Comparison of ENCODE assay signal across 20 cellular contexts in genomic region chr21:40516336-40516735, GRCh38.
DNase-seq lines count a peak whose midpoint lies in the region; ATAC-seq and TF ChIP-seq lines count a peak whose summit lies in the region.
"Had no signal": no experiment of that assay in that cellular context is flagged by ENCODE, and none has a peak within 500 bp of the region (broad histone marks: within the 10 kb centered on the region; RNA-seq: fewer than 3 reads in every experiment).

No MANE protein-coding gene starts in this region.

- peak overlapping the region; percentile 34 to 91 (median 65) for H3K4me2 ChIP-seq in BLaER1 treated with 17β-estradiol and CSF1 and Interleukin-3, amounts not matched to agents 10 nM and 100 nM

- peak; percentile 3 to 82 for DNase-seq in HL-60 (ENCODE audit: low read depth in 1 of 2, low spot score in 1 of 2)
- peak; percentile 65 for DNase-seq in UCSD-AML1 (lab: John Stamatoyannopoulos, UW; ENCODE audit: unreplicated experiment)
- no peak for DNase-seq in left lobe of liver (ENCODE audit: low spot score)
- no peak for DNase-seq in HPDE6-E6E7 (ENCODE audit: extremely low spot score)
- DNase-seq in NCI-H82 (lab: John Stamatoyannopoulos, UW): no peak
- no peak for DNase-seq in activated naive CD8-positive, alpha-beta T cell treated with anti-CD3 and anti-CD28 coated beads, Interleukin-2, amount 50 U/mL, for 24 hours
- no peak for DNase-seq in NCI-H1694 (lab: John Stamatoyannopoulos, UW)
- DNase-seq: activated CD4-positive, alpha-beta memory T cell treated with anti-CD3 and anti-CD28 coated beads for 36 hours; activated effector memory CD4-positive, alpha-beta T cell treated with anti-CD3 and anti-CD28 coated beads, Interleukin-2, amount 50 U/mL, for 16 hours; BE2C; effector CD4-positive, alpha-beta T cell; foreskin melanocyte; GF-D8; HCEC 1CT; kidney; naive thymus-derived CD8-positive, alpha-beta T cell; NCI-H1436; T-helper 2 cell had no signal

- no peak overlapping the region for H3K9ac ChIP-seq in BLaER1 treated with 17β-estradiol and CSF1 and Interleukin-3, amounts not matched to agents 10 nM and 100 nM

- no peaks in the 10 kb centered on the region for H4K20me1 ChIP-seq in BLaER1 treated with 17β-estradiol and CSF1 and Interleukin-3, amounts not matched to agents 10 nM and 100 nM

- H3K36me3 Mint-ChIP-seq in activated naive CD8-positive, alpha-beta T cell treated with anti-CD3 and anti-CD28 coated beads, Interleukin-2, amount 50 U/mL, for 24 hours (ENCODE audit: low read depth): no peaks in the 10 kb centered on the region
- H3K36me3 Mint-ChIP-seq: activated CD4-positive, alpha-beta memory T cell treated with anti-CD3 and anti-CD28 coated beads for 36 hours; naive thymus-derived CD8-positive, alpha-beta T cell had no signal

- no peaks in the 10 kb centered on the region for H3K27me3 ChIP-seq in BLaER1 treated with 17β-estradiol and CSF1 and Interleukin-3, amounts not matched to agents 10 nM and 100 nM
- no peaks in the 10 kb centered on the region for H3K27me3 ChIP-seq in HL-60 (ENCODE audit: insufficient read depth, poor library complexity, severe bottlenecking)
- H3K27me3 ChIP-seq: BE2C, body of pancreas had no signal

- H3K9me3 ChIP-seq in BLaER1 treated with 17β-estradiol and CSF1 and Interleukin-3, amounts not matched to agents 10 nM and 100 nM (replicated peaks in 1 of 11): peaks cover 0 to 3% (median 0%) of the 10 kb centered on the region in 11 experiments; a peak in 1 of 22 replicates
- H3K9me3 ChIP-seq: BE2C, body of pancreas had no signal

- 0 out of 20 replicates have a peak overlapping the region, but pooled peaks of 1 of the 10 experiments have one; percentile 28 for H3K4me3 ChIP-seq in BLaER1 treated with 17β-estradiol and CSF1 and Interleukin-3, amounts not matched to agents 10 nM and 100 nM
- no peak overlapping the region for H3K4me3 ChIP-seq in HL-60 (replicated peaks; ENCODE audit: insufficient read depth, low read length)
- H3K4me3 ChIP-seq: body of pancreas had no signal

- H3K27me3 Mint-ChIP-seq in activated naive CD8-positive, alpha-beta T cell treated with anti-CD3 and anti-CD28 coated beads, Interleukin-2, amount 50 U/mL, for 24 hours: no peaks in the 10 kb centered on the region
- H3K27me3 Mint-ChIP-seq: activated CD4-positive, alpha-beta memory T cell treated with anti-CD3 and anti-CD28 coated beads for 36 hours had no signal

- H3K27ac Mint-ChIP-seq in activated naive CD8-positive, alpha-beta T cell treated with anti-CD3 and anti-CD28 coated beads, Interleukin-2, amount 50 U/mL, for 24 hours: no peak overlapping the region
- H3K27ac Mint-ChIP-seq: activated CD4-positive, alpha-beta memory T cell treated with anti-CD3 and anti-CD28 coated beads for 36 hours; naive thymus-derived CD8-positive, alpha-beta T cell had no signal

- H3K36me3 ChIP-seq in BLaER1 treated with 17β-estradiol and CSF1 and Interleukin-3, amounts not matched to agents 10 nM and 100 nM: no peaks in the 10 kb centered on the region
- H3K36me3 ChIP-seq: BE2C had no signal

- peak; percentile 44 for ATAC-seq in left lobe of liver
- no peak for ATAC-seq in activated naive CD8-positive, alpha-beta T cell treated with anti-CD3 and anti-CD28 coated beads, Interleukin-2, amount 50 U/mL, for 24 hours
- ATAC-seq: body of pancreas; naive thymus-derived CD8-positive, alpha-beta T cell had no signal

- no peaks in the 10 kb centered on the region for H3K4me1 Mint-ChIP-seq in activated naive CD8-positive, alpha-beta T cell treated with anti-CD3 and anti-CD28 coated beads, Interleukin-2, amount 50 U/mL, for 24 hours

- H3K27ac ChIP-seq in BLaER1 treated with 17β-estradiol and CSF1 and Interleukin-3, amounts not matched to agents 10 nM and 100 nM: peak overlapping the region in 6 of 11 experiments; percentile 17 to 51 (median 40); a peak in 8 of 22 replicates
- H3K27ac ChIP-seq in HL-60 (replicated peaks): peak overlapping the region; percentile 74
- H3K27ac ChIP-seq: body of pancreas had no signal

- no peak overlapping the region for H3K4me3 Mint-ChIP-seq in activated naive CD8-positive, alpha-beta T cell treated with anti-CD3 and anti-CD28 coated beads, Interleukin-2, amount 50 U/mL, for 24 hours
- H3K4me3 Mint-ChIP-seq: activated CD4-positive, alpha-beta memory T cell treated with anti-CD3 and anti-CD28 coated beads for 36 hours; naive thymus-derived CD8-positive, alpha-beta T cell had no signal

- peaks cover 5 to 10% (median 8%) of the 10 kb centered on the region in 10 experiments for H3K4me1 ChIP-seq in BLaER1 treated with 17β-estradiol and CSF1 and Interleukin-3, amounts not matched to agents 10 nM and 100 nM
- H3K4me1 ChIP-seq: BE2C, body of pancreas had no signal

- peaks cover 12% of the 10 kb centered on the region for H3K9me3 Mint-ChIP-seq in activated naive CD8-positive, alpha-beta T cell treated with anti-CD3 and anti-CD28 coated beads, Interleukin-2, amount 50 U/mL, for 24 hours

- no peak for TF ChIP-seq CTCF in HL-60 (IDR thresholded peaks at IDR 0.05; ENCODE audit: insufficient read depth, low read length)

Comparison
In these comparisons a context has a peak if more than half of its experiments do, and no peak if none do; other contexts are left out.
1. DNase-seq: peak in HL-60 (2 of 2) and UCSD-AML1 (single experiment); none in left lobe of liver (single experiment), HPDE6-E6E7 (single experiment), NCI-H82 (single experiment), activated naive CD8-positive, alpha-beta T cell treated with anti-CD3 and anti-CD28 coated beads, Interleukin-2, amount 50 U/mL, for 24 hours (single experiment) and NCI-H1694 (single experiment).